In genomic region chr7:151114151-151115090, GRCh38 we compare ENCODE assay signal across 1 cellular context.
A peak's percentile ranks its signal among the peaks of the same experiment; 100 is the strongest.
TF ChIP-seq lines count a peak whose summit lies in the region.

No MANE protein-coding gene starts in this region.

TF ChIP-seq in WTC11, 78 proteins besides CTCF, POLR2A, EP300 and RAD21 (continued from another document):
- TF ChIP-seq PRDM15 (CRISPR knock-in tag; IDR thresholded peaks at IDR 0.05) (peak; percentile 97), ATF1 (CRISPR knock-in tag; IDR thresholded peaks at IDR 0.05) (no peak)
TF ChIP-seq in WTC11: peak in this region for 2.
